Comparison of ENCODE assay signal across 1 cellular context in the genomic region with DNA sequence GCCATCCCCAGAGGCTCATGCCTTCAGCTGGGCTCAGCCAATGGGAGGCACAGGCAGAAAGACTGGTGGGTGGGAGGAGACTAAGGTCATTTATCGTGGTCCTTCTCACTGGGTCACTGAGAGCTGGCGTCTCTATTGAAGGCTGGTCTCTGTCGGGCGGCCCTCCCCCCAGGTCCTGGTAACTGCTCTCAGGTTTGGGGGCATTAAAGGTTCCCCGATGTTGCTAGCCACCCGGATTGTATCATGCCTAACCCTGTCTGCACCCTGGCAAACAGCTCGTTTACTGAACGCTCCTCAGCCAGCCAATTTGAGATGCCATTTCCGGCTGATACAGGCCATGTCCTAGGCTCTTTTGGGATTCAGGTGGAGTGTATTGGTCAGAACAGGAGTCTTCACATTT.
TF ChIP-seq lines count a peak whose summit lies in the region.

No MANE protein-coding gene starts in this region.

TF ChIP-seq in GM23338, 12 proteins besides CTCF, POLR2A, EP300 and RAD21:
- no peak for TF ChIP-seq STAT1 (IDR thresholded peaks at IDR 0.05; ENCODE audit: unreplicated experiment)
- TF ChIP-seq NANOG (IDR thresholded peaks at IDR 0.05; ENCODE audit: borderline replicate concordance): no peak
- no peak for TF ChIP-seq POLR2AphosphoS5 (IDR thresholded peaks at IDR 0.05; ENCODE audit: low read depth)
